ENCODE assay signal across 17 cellular contexts in genomic region chr5:39427225-39427624, GRCh38. TPM values are rescaled to one million over a fixed set of nuclear protein-coding genes. Genes with fewer than 3 reads are reported as not detected.
DNase-seq lines count a peak whose midpoint lies in the region; ATAC-seq and TF ChIP-seq lines count a peak whose summit lies in the region.
"Had no signal": no experiment of that assay in that cellular context is flagged by ENCODE, and none has a peak within 500 bp of the region (broad histone marks: within the 10 kb centered on the region; RNA-seq: fewer than 3 reads in every experiment).

No MANE protein-coding gene starts in this region.

- peaks cover 25 to 33% of the 10 kb centered on the region in 2 donors for H3K4me1 ChIP-seq in thoracic aorta (ENCODE audit: control insufficient read depth in 1 of 2, low read depth in 2 of 2)

- TF ChIP-seq CTCF in thoracic aorta (IDR thresholded peaks at IDR 0.05) (no peak), WTC11 (IDR thresholded peaks at IDR 0.05) (no peak)

- H3K36me3 Mint-ChIP-seq in WTC11, result no peaks in the 10 kb centered on the region

- H3K27me3 ChIP-seq in thoracic aorta (replicated peaks; ENCODE audit: insufficient read depth), result no peaks in the 10 kb centered on the region

- ATAC-seq in thoracic aorta (ENCODE audit: insufficient number of reproducible peaks, low FRiP score, low read depth) (no peak), WTC11 (no peak)
- ATAC-seq: activated CD4-positive, CD25-positive, alpha-beta regulatory T cell treated with anti-CD3 and anti-CD28 coated beads, Interleukin-2, amount 50 U/mL, for 24 hours; Right ventricle myocardium inferior; sciatic nerve had no signal

- peak overlapping the region in 1 of 2 donors; percentile 27 for H3K27ac ChIP-seq in thoracic aorta
- H3K27ac ChIP-seq: 22Rv1 had no signal

- H3K4me1 Mint-ChIP-seq in WTC11, result peaks cover 43% of the 10 kb centered on the region

- no peaks in the 10 kb centered on the region for H3K9me3 ChIP-seq in thoracic aorta

- POLR2A ChIA-PET in WTC11 (lab: Charles Lee), result no interaction called here

- H3K36me3 ChIP-seq in thoracic aorta, result no peaks in the 10 kb centered on the region

- peaks cover 5% of the 10 kb centered on the region; the same call in 1 of the 2 replicates for H3K27me3 Mint-ChIP-seq in WTC11 (ENCODE audit: low read depth)

- peak overlapping the region; percentile 30 for H3K4me3 ChIP-seq in thoracic aorta

- CTCF ChIA-PET in WTC11 (lab: Charles Lee), result no interaction called here

- no peaks in the 10 kb centered on the region for H3K9me3 Mint-ChIP-seq in WTC11
- H3K9me3 Mint-ChIP-seq: endodermal cell had no signal

- DNase-seq in SHP77 treated with DMSO at 0.1 percent for 48 hours (lab: John Stamatoyannopoulos, UW) (peak; percentile 40), SHP77 (lab: John Stamatoyannopoulos, UW) (no peak), astrocyte of the hippocampus (ENCODE audit: low read depth, low spot score) (peak; percentile 29), iris pigment epithelial cell (ENCODE audit: low read depth) (peak; percentile 68), thoracic aorta (ENCODE audit: low spot score) (no peak), GDM1 (lab: John Stamatoyannopoulos, UW) (no peak), WTC11 (ENCODE audit: low spot score) (no peak), OCI-M2 (lab: John Stamatoyannopoulos, UW; ENCODE audit: unreplicated experiment) (no peak)
- DNase-seq: activated T-cell treated with anti-CD3 and anti-CD28 coated beads, Interleukin-2, amount 50 U/mL, for 1 hour; amniotic stem cell; endodermal cell; midbrain; NCI-H1436 treated with DMSO at 0.1 percent for 48 hours had no signal

- H3K4me3 Mint-ChIP-seq in WTC11, result no peak overlapping the region
- H3K4me3 Mint-ChIP-seq: endodermal cell had no signal

- no peak overlapping the region for H3K27ac Mint-ChIP-seq in WTC11
- H3K27ac Mint-ChIP-seq: endodermal cell had no signal

TF ChIP-seq in WTC11, 78 proteins besides CTCF, POLR2A, EP300 and RAD21 (continues in another document):
- TF ChIP-seq E2F4 (CRISPR knock-in tag; IDR thresholded peaks at IDR 0.05; ENCODE audit: borderline replicate concordance, low read depth) (no peak), SP1 (CRISPR knock-in tag; conservative IDR thresholded peaks at IDR 0.05) (no peak), AFF4 (CRISPR knock-in tag; IDR thresholded peaks at IDR 0.05; ENCODE audit: borderline replicate concordance) (no peak), FOXP1 (CRISPR knock-in tag; IDR thresholded peaks at IDR 0.05; ENCODE audit: borderline replicate concordance) (no peak), FOXP4 (CRISPR knock-in tag; IDR thresholded peaks at IDR 0.05) (no peak), ATF6 (CRISPR knock-in tag; IDR thresholded peaks at IDR 0.05) (no peak), HMGA2 (CRISPR knock-in tag; IDR thresholded peaks at IDR 0.05) (no peak), STAT6 (CRISPR knock-in tag; conservative IDR thresholded peaks at IDR 0.05; ENCODE audit: low read depth) (no peak), CDX4 (CRISPR knock-in tag; IDR thresholded peaks at IDR 0.05; ENCODE audit: borderline replicate concordance) (no peak), JUN (CRISPR knock-in tag; IDR thresholded peaks at IDR 0.05) (no peak)

RNA-seq across cellular contexts. Expression of gene DAB2, which starts 2.4 kb away (rescaled TPM):
- 100 to 1,000 TPM; 162 to 187 TPM for total RNA-seq in thoracic aorta
- 3.8 to 7.2 TPM (median 3.9 TPM) in 3 replicates for total RNA-seq in WTC11 (2021)

Comparison
In these comparisons a context has a peak if more than half of its experiments do, and no peak if none do; other contexts are left out.
1. DNase-seq: peak in SHP77 treated with DMSO at 0.1 percent for 48 hours (single experiment), astrocyte of the hippocampus (single experiment) and iris pigment epithelial cell (single experiment); none in SHP77 (0 of 2), thoracic aorta (single experiment), GDM1 (single experiment), WTC11 (single experiment) and OCI-M2 (single experiment).
2. RNA of gene DAB2, which starts 2.4 kb away (total RNA-seq): 162 to 187 TPM in thoracic aorta; 3.8 to 7.2 TPM in WTC11; every median in the first group is over 10 times any median in the second.